ENCODE assay signal across 18 cellular contexts in the genomic region with DNA sequence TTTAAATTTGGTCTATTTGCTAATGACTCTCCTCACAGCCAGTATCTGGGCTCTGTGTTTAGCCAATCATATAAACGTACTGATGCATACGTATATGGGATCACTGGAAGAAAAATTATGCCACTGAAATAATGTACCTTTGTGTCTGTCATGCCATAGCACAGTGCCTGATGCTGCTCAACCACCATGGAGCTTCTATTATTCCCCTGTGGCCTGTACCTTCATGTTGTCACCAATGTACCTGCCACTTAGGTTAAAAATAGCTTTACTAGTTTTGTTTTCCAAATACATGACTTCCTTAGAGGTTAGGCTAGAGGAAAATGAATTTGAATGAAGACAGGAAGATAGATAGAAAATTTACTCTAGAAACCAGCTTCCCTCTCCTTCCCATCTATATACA. TPM values are rescaled to one million over a fixed set of nuclear protein-coding genes. Genes with fewer than 3 reads are reported as not detected.
DNase-seq lines count a peak whose midpoint lies in the region; ATAC-seq, FAIRE-seq and TF ChIP-seq lines count a peak whose summit lies in the region.
"Had no signal": no experiment of that assay in that cellular context is flagged by ENCODE, and none has a peak within 500 bp of the region (broad histone marks: within the 10 kb centered on the region; RNA-seq: fewer than 3 reads in every experiment).

No MANE protein-coding gene starts in this region.

- POLR2A ChIA-PET in GM12878 (lab: Charles Lee) (interaction anchor here (0.9 to 1.6 kb wide), 3 partner anchors 16 to 100 kb away, joined by 3 to 7 read pairs (median 3); no protein-coding TSS in a partner anchor), Caco-2 (lab: Charles Lee) (no interaction called here)

- H3K27me3 Mint-ChIP-seq in Caco-2 (ENCODE audit: insufficient read depth, unreplicated experiment): no peaks in the 10 kb centered on the region
- H3K27me3 Mint-ChIP-seq: activated CD4-positive, alpha-beta T cell treated with anti-CD3 and anti-CD28 coated beads, Interleukin-2, amount 10 ng/mL, durations not matched to agents 7 days and 5 days; stimulated activated naive B cell treated with anti-CD40 and anti-IgM and Interleukin-4, amounts not matched to agents 10 μg/mL and 1 μg/mL and 100 μg/mL, for 72 hours had no signal

- H3K27me3 ChIP-seq in DOHH2 (ENCODE audit: control insufficient read depth, low read length) (no peaks in the 10 kb centered on the region), GM12878 (replicated peaks in 1 of 2; ENCODE audit: control insufficient read depth in 2 of 2, insufficient read depth in 2 of 2, low read length in 1 of 2) (no peaks in the 10 kb centered on the region), Caco-2 (replicated peaks; ENCODE audit: control insufficient read depth, insufficient read depth, low read length) (no peaks in the 10 kb centered on the region)
- H3K27me3 ChIP-seq: heart right ventricle had no signal

- intact Hi-C loops in GM12878 (cut with micrococcal nuclease; ENCODE audit: unreplicated experiment): loop anchor here (2.0 kb wide), 1 partner anchor 34 kb away; a partner anchor contains a TSS
- intact Hi-C loops in Caco-2 (cut with micrococcal nuclease; ENCODE audit: unreplicated experiment): no loop called here

- H3K4me1 ChIP-seq in DOHH2 (ENCODE audit: control insufficient read depth, low read length) (peaks cover 39% of the 10 kb centered on the region), GM12878 (ENCODE audit: control insufficient read depth, insufficient read depth, low read length) (peaks cover 18% of the 10 kb centered on the region), Caco-2 (no peaks in the 10 kb centered on the region)

- 0% methylated on average over 2 of the region's 2 CpGs for WGBS in GM12878 (ENCODE audit: insufficient coverage, insufficient replicate concordance, low lambda C conversion rate, missing lambda C conversion rate)

- H3K27ac Mint-ChIP-seq in Caco-2 (ENCODE audit: unreplicated experiment): no peak overlapping the region
- H3K27ac Mint-ChIP-seq: activated CD4-positive, alpha-beta T cell treated with anti-CD3 and anti-CD28 coated beads, Interleukin-2, amount 10 ng/mL, durations not matched to agents 7 days and 5 days; activated T-helper 1 cell treated with anti-CD3 and anti-CD28 coated beads, Interleukin-12 subunit alpha, Interleukin-12 subunit beta, Interleukin-2, Interleukin-4 antibody, amounts not matched to agents 30 ng/mL and 10 ng/mL and 1 ng/mL, durations not matched to agents 14 hours and 24 hours and 36 hours; stimulated activated naive B cell treated with anti-CD40 and anti-IgM and Interleukin-4, amounts not matched to agents 10 μg/mL and 1 μg/mL and 100 μg/mL, for 72 hours had no signal

- no peak for DNase-seq in GM19239 (ENCODE audit: insufficient read length, low spot score)
- DNase-seq in GM12878 (ENCODE audit: low read depth, low spot score): peak; percentile 56
- no peak for DNase-seq in COR-L47 (lab: John Stamatoyannopoulos, UW)
- no peak for DNase-seq in activated T-cell treated with anti-CD3 and anti-CD28 coated beads, Interleukin-2, amount 50 U/mL, for 1 hour
- DNase-seq in NCI-H2171 treated with DMSO at 0.1 percent for 48 hours (lab: John Stamatoyannopoulos, UW): no peak
- no peak for DNase-seq in Caco-2
- DNase-seq: activated CD4-positive, alpha-beta T cell treated with anti-CD3 and anti-CD28 coated beads, Interleukin-2, amount 10 ng/mL, durations not matched to agents 7 days and 5 days; DND-41; heart right ventricle; NCI-H2029; stimulated activated CD4-positive, alpha-beta T cell treated with anti-CD3 and anti-CD28 coated beads, Interleukin-4, amount 100 ng/mL, for 4 hours; stimulated activated naive B cell treated with anti-CD40 and anti-IgM and Interleukin-4, amounts not matched to agents 10 μg/mL and 1 μg/mL and 100 μg/mL, for 72 hours had no signal

- BruUV-seq in GM12878 (replicated peaks; lab: Mats Ljungman, UMichigan): no TSS peak
- no TSS peak for BruUV-seq in Caco-2 (replicated peaks; lab: Mats Ljungman, UMichigan)

- no peaks in the 10 kb centered on the region for H3K79me2 ChIP-seq in DOHH2 (ENCODE audit: control insufficient read depth, low read length)
- no peaks in the 10 kb centered on the region for H3K79me2 ChIP-seq in GM12878 (ENCODE audit: control insufficient read depth, insufficient read depth, low read length)

- H3K27ac ChIP-seq in DOHH2 (ENCODE audit: low read depth, low read length): no peak overlapping the region
- H3K27ac ChIP-seq in GM12878 (ENCODE audit: control insufficient read depth, insufficient read depth): peak overlapping the region; percentile 57
- H3K27ac ChIP-seq: heart right ventricle, KMS-11 had no signal

- H2AFZ ChIP-seq in GM12878 (ENCODE audit: control insufficient read depth, low read depth, low read length): no peak overlapping the region; the same call in 1 of the 2 replicates

- H3K9me3 Mint-ChIP-seq in Caco-2 (ENCODE audit: unreplicated experiment): no peaks in the 10 kb centered on the region

- CTCF ChIA-PET in GM12878 (lab: Yijun Ruan, JAX) (interaction anchor here (0.5 to 1.4 kb wide), 9 partner anchors 13 to 491 kb away, joined by 3 to 5 read pairs (median 3); a partner anchor contains a TSS), Caco-2 (lab: Charles Lee) (no interaction called here)

- FAIRE-seq in GM19239 (lab: Jason Lieb, UNC) (peak; percentile 35), GM12878 (lab: Jason Lieb, UNC) (no peak)

- H4K20me1 ChIP-seq in DOHH2 (ENCODE audit: control insufficient read depth, insufficient read depth, low read depth, low read length): no peaks in the 10 kb centered on the region
- H4K20me1 ChIP-seq in GM12878 (ENCODE audit: control insufficient read depth, insufficient read depth): no peaks in the 10 kb centered on the region

- H3K9me3 ChIP-seq in DOHH2 (ENCODE audit: control insufficient read depth, insufficient read depth, low read length): no peaks in the 10 kb centered on the region
- no peaks in the 10 kb centered on the region; the same call in 2 of the 3 replicates for H3K9me3 ChIP-seq in GM12878 (replicated peaks; ENCODE audit: control insufficient read depth, insufficient read depth, low read length)
- H3K9me3 ChIP-seq in Caco-2: no peaks in the 10 kb centered on the region

- SMC1A ChIA-PET in GM12878 (lab: Charles Lee; ENCODE audit: uncharacterized antibody, unreplicated experiment): interaction anchor here (0.6 to 3.2 kb wide), 15 partner anchors 10 to 338 kb away, joined by 3 to 17 read pairs (median 5); a partner anchor contains a TSS

- no peak overlapping the region for H3K9ac ChIP-seq in GM12878 (ENCODE audit: control insufficient read depth, insufficient read depth, low read length)
- H3K9ac ChIP-seq: KMS-11 had no signal

- H3K4me3 Mint-ChIP-seq in Caco-2 (ENCODE audit: unreplicated experiment): no peak overlapping the region
- H3K4me3 Mint-ChIP-seq: activated CD4-positive, alpha-beta T cell treated with anti-CD3 and anti-CD28 coated beads, Interleukin-2, amount 10 ng/mL, durations not matched to agents 7 days and 5 days; activated T-helper 1 cell treated with anti-CD3 and anti-CD28 coated beads, Interleukin-12 subunit alpha, Interleukin-12 subunit beta, Interleukin-2, Interleukin-4 antibody, amounts not matched to agents 30 ng/mL and 10 ng/mL and 1 ng/mL, durations not matched to agents 14 hours and 24 hours and 36 hours; stimulated activated naive B cell treated with anti-CD40 and anti-IgM and Interleukin-4, amounts not matched to agents 10 μg/mL and 1 μg/mL and 100 μg/mL, for 72 hours had no signal

- peaks cover 3% of the 10 kb centered on the region; the same call in 1 of the 2 replicates for H3F3A ChIP-seq in DOHH2 (ENCODE audit: control insufficient read depth, insufficient read depth)

- H3K4me3 ChIP-seq in DOHH2 (ENCODE audit: low read length) (peak overlapping the region; percentile 27), GM12878 (no peak overlapping the region), Caco-2 (ENCODE audit: low read depth, low read length) (no peak overlapping the region)
- H3K4me3 ChIP-seq: heart right ventricle had no signal

- peaks cover 7% of the 10 kb centered on the region for H3K36me3 Mint-ChIP-seq in Caco-2 (ENCODE audit: insufficient read depth, unreplicated experiment)

- in situ Hi-C loops in GM12878 (cut with MboI): no loop called here

- ATAC-seq in HG03175 (IDR thresholded peaks at IDR 0.05; ENCODE audit: unreplicated experiment): peak; percentile 79
- peak; percentile 90 for ATAC-seq in GM12878
- ATAC-seq: esophagus mucosa, heart right ventricle, sciatic nerve had no signal

- H3K4me2 ChIP-seq in DOHH2 (ENCODE audit: low read length) (peak overlapping the region; percentile 55), GM12878 (ENCODE audit: control insufficient read depth, insufficient read depth) (peak overlapping the region; percentile 41)
- H3K4me2 ChIP-seq: KMS-11 had no signal

- H3K36me3 ChIP-seq in DOHH2 (ENCODE audit: control insufficient read depth, low read length) (peaks cover 2% of the 10 kb centered on the region; the same call in 1 of the 2 replicates), GM12878 (ENCODE audit: control insufficient read depth in 2 of 2, insufficient read depth in 2 of 2, low read length in 1 of 2) (peaks cover 1 to 6% of the 10 kb centered on the region in 2 experiments), Caco-2 (ENCODE audit: control insufficient read depth, insufficient read depth, low read length) (no peaks in the 10 kb centered on the region)

- RAD21 ChIA-PET in GM12878 (lab: Charles Lee; ENCODE audit: unreplicated experiment): interaction anchor here (0.7 to 3.0 kb wide), 7 partner anchors 10 to 374 kb away, joined by 3 to 14 read pairs (median 6); a partner anchor contains a TSS

- no peak for TF ChIP-seq EP300 in GM12878 (IDR thresholded peaks at IDR 0.05; ENCODE audit: borderline replicate concordance in 1 of 2, control insufficient read depth in 1 of 2, low read depth in 2 of 2, low read length in 2 of 2)

- TF ChIP-seq RAD21 in GM12878 (IDR thresholded peaks at IDR 0.05; ENCODE audit: insufficient read depth, low read depth, low read length): no peak

- TF ChIP-seq CTCF in DOHH2 (IDR thresholded peaks at IDR 0.05; ENCODE audit: low read depth, low read length, poor library complexity, severe bottlenecking) (no peak), GM12878 (IDR thresholded peaks at IDR 0.05 in 2 of 3, conservative IDR thresholded peaks at IDR 0.05 in 1 of 3; ENCODE audit: control insufficient read depth in 2 of 3, extremely low read depth in 1 of 3, insufficient read depth in 1 of 3, low read depth in 3 of 3, low read length in 3 of 3) (no peak), Caco-2 (IDR thresholded peaks at IDR 0.05; ENCODE audit: insufficient read depth in 1 of 2, low read depth in 1 of 2, low read length in 1 of 2, severe bottlenecking in 1 of 2, unreplicated experiment in 1 of 2) (no peak)

- no peak for TF ChIP-seq POLR2A in GM12878 (IDR thresholded peaks at IDR 0.05; ENCODE audit: low read depth, low read length)

- H3K4me1 Mint-ChIP-seq in Caco-2 (ENCODE audit: low read depth, unreplicated experiment): no peaks in the 10 kb centered on the region

- H3K9me2 ChIP-seq in DOHH2 (replicated peaks; ENCODE audit: control insufficient read depth, low read length): no peaks in the 10 kb centered on the region

RNA-seq across cellular contexts. Expression of a gene that starts 34.6 kb away (rescaled TPM):
- 30.8 and 33.4 TPM in 2 replicates for total RNA-seq in GM12878 (2013; cell fraction: nucleolus; rRNA removed)
- total RNA-seq in GM12878 (2014; rRNA removed): 7.5 and 9.5 TPM in 2 replicates
- 7.1 and 7.2 TPM in 2 replicates for total RNA-seq in GM12878 (2014; rRNA removed; fragmentation: Illumina TruSeq; extraction: Trizol)
- 5.1 and 5.8 TPM in 2 replicates for total RNA-seq in GM12878 (2021)
- 2.5 TPM for polyA plus RNA-seq in GM12878 (2011; ENCODE audit: low read depth)
- polyA plus RNA-seq in GM12878 (2011; rRNA removed): 7.6 and 10.8 TPM in 2 replicates
- polyA plus RNA-seq in GM12878 (2011; cell fraction: cytosol; rRNA removed): 3.2 and 3.7 TPM in 2 replicates
- polyA plus RNA-seq in GM12878 (2011; cell fraction: nucleus; rRNA removed): 3.6 and 4.5 TPM in 2 replicates
- polyA plus RNA-seq in GM12878 (2012): 4.4 and 4.5 TPM in 2 replicates
- 7.1 and 10.3 TPM in 2 replicates for polyA plus RNA-seq in GM12878 (2014; fragmentation: Illumina TruSeq; extraction: Trizol)
- 1 to 10 TPM; 3.2 to 3.3 TPM for polyA plus RNA-seq in GM12878 (2014; fragmentation: Nextera tagmentation; extraction: Ambion mirVana)
- polyA plus RNA-seq in GM12878 (2014; rRNA removed): 4.2 and 5.5 TPM in 2 replicates
- 1 to 10 TPM; 4.7 to 4.8 TPM for polyA plus RNA-seq in GM12878 (2016; fragmentation: Nextera tagmentation; extraction: Ambion mirVana)
- 7.9 and 8.6 TPM in 2 replicates for polyA minus RNA-seq in GM12878 (2011; rRNA and poly(A)+ RNA removed)
- polyA minus RNA-seq in GM12878 (2011; cell fraction: cytosol; rRNA and poly(A)+ RNA removed): 1.3 and 1.9 TPM in 2 replicates
- 6.4 and 7.6 TPM in 2 replicates for polyA minus RNA-seq in GM12878 (2011; cell fraction: nucleus; rRNA and poly(A)+ RNA removed)
- total RNA-seq in Caco-2 (2022): not detected in 2 replicates
